8 cellular contexts compared by ENCODE assay signal in genomic region chr1:154557939-154558609, GRCh38. TPM values are rescaled to one million over a fixed set of nuclear protein-coding genes. Genes with fewer than 3 reads are reported as not detected.
DNase-seq lines count a peak whose midpoint lies in the region; ATAC-seq and TF ChIP-seq lines count a peak whose summit lies in the region.

No MANE protein-coding gene starts in this region.

- TF ChIP-seq CTCF in AG04450 (IDR thresholded peaks at IDR 0.05; ENCODE audit: low read depth, low read length), result no peak
- no peak for TF ChIP-seq CTCF in fibroblast of villous mesenchyme (IDR thresholded peaks at IDR 0.05; ENCODE audit: insufficient read depth, low read depth, low read length)

- peaks cover 38% of the 10 kb centered on the region for H3K36me3 Mint-ChIP-seq in activated T-helper 1 cell treated with anti-CD3 and anti-CD28 coated beads, Interleukin-12 subunit alpha, Interleukin-12 subunit beta, Interleukin-2, Interleukin-4 antibody, amounts not matched to agents 30 ng/mL and 10 ng/mL and 1 ng/mL, durations not matched to agents 14 hours and 24 hours and 36 hours (ENCODE audit: low read depth)

- WGBS in neuronal stem cell (ENCODE audit: extremely low coverage in 2 of 2, insufficient read length in 2 of 2, insufficient replicate concordance in 1 of 2), 2 donors, result no CpG with 5 or more reads among the region's 50 CpGs

- no peak overlapping the region for H2BK12ac ChIP-seq in neuronal stem cell (ENCODE audit: low read length)

- H3K9me3 ChIP-seq in AG04450 (ENCODE audit: control insufficient read depth, insufficient read depth, low read length) (no peaks in the 10 kb centered on the region), KOPT-K1 (ENCODE audit: insufficient read depth, low read length, poor library complexity, severe bottlenecking) (no peaks in the 10 kb centered on the region), neuronal stem cell (replicated peaks in 1 of 2; ENCODE audit: control insufficient read depth in 2 of 2, insufficient read depth in 1 of 2, low read depth in 1 of 2, low read length in 2 of 2) (no peaks in the 10 kb centered on the region)

- no peak overlapping the region for H4K91ac ChIP-seq in neuronal stem cell (ENCODE audit: low read depth, low read length, poor library complexity)

- H3K4me1 ChIP-seq in neuronal stem cell (ENCODE audit: control insufficient read depth in 2 of 2, insufficient read depth in 1 of 2, low read depth in 1 of 2, low read length in 2 of 2), result peaks cover 17% of the 10 kb centered on the region in 2 donors

- H3K18ac ChIP-seq in neuronal stem cell (ENCODE audit: low read length), result peak overlapping the region; percentile 86

- no peak for DNase-seq in AG04450 (ENCODE audit: low read depth, low spot score)
- DNase-seq in activated T-helper 1 cell treated with anti-CD3 and anti-CD28 coated beads, Interleukin-12 subunit alpha, Interleukin-12 subunit beta, Interleukin-2, Interleukin-4 antibody, amounts not matched to agents 30 ng/mL and 10 ng/mL and 1 ng/mL, durations not matched to agents 14 hours and 24 hours and 36 hours (ENCODE audit: low spot score), result peak; percentile 27
- DNase-seq in fibroblast of villous mesenchyme (ENCODE audit: low read depth), result peak; percentile 39
- DNase-seq in neuronal stem cell (ENCODE audit: low spot score), result no peak
- DNase-seq in A172 (ENCODE audit: low spot score), result no peak

- H2AK5ac ChIP-seq in neuronal stem cell (ENCODE audit: low read depth, low read length), result no peak overlapping the region

- H3K4me3 ChIP-seq in AG04450 (ENCODE audit: low read depth, low read length) (peak overlapping the region; percentile 69), fibroblast of villous mesenchyme (ENCODE audit: low read depth, low read length) (peak overlapping the region; percentile 74), neuronal stem cell (ENCODE audit: low read length in 2 of 2) (peak overlapping the region; percentile 83 to 91)

- peak overlapping the region; percentile 76 for H3K4me2 ChIP-seq in neuronal stem cell (ENCODE audit: insufficient read depth, low read length, poor library complexity, severe bottlenecking)

- H3K27ac Mint-ChIP-seq in activated T-helper 1 cell treated with anti-CD3 and anti-CD28 coated beads, Interleukin-12 subunit alpha, Interleukin-12 subunit beta, Interleukin-2, Interleukin-4 antibody, amounts not matched to agents 30 ng/mL and 10 ng/mL and 1 ng/mL, durations not matched to agents 14 hours and 24 hours and 36 hours, result peak overlapping the region; percentile 92

- no peaks in the 10 kb centered on the region for H3K27me3 Mint-ChIP-seq in activated T-helper 1 cell treated with anti-CD3 and anti-CD28 coated beads, Interleukin-12 subunit alpha, Interleukin-12 subunit beta, Interleukin-2, Interleukin-4 antibody, amounts not matched to agents 30 ng/mL and 10 ng/mL and 1 ng/mL, durations not matched to agents 14 hours and 24 hours and 36 hours (ENCODE audit: insufficient read depth)

- peaks cover 55% of the 10 kb centered on the region for H3K4me1 Mint-ChIP-seq in activated T-helper 1 cell treated with anti-CD3 and anti-CD28 coated beads, Interleukin-12 subunit alpha, Interleukin-12 subunit beta, Interleukin-2, Interleukin-4 antibody, amounts not matched to agents 30 ng/mL and 10 ng/mL and 1 ng/mL, durations not matched to agents 14 hours and 24 hours and 36 hours (ENCODE audit: low read depth)

- peak; percentile 9 for ATAC-seq in GM19455 (IDR thresholded peaks at IDR 0.05; ENCODE audit: unreplicated experiment)
- no peak for ATAC-seq in HG03378 (IDR thresholded peaks at IDR 0.05; ENCODE audit: unreplicated experiment)

- H2BK15ac ChIP-seq in neuronal stem cell (ENCODE audit: low read length), result no peak overlapping the region

- H2AFZ ChIP-seq in neuronal stem cell (ENCODE audit: low read length), result peak overlapping the region; percentile 95

- peak overlapping the region; percentile 62 for H3K23ac ChIP-seq in neuronal stem cell (ENCODE audit: low read depth, low read length, poor library complexity)

- intact Hi-C loops in activated T-helper 1 cell treated with anti-CD3 and anti-CD28 coated beads, Interleukin-12 subunit alpha, Interleukin-12 subunit beta, Interleukin-2, Interleukin-4 antibody, amounts not matched to agents 30 ng/mL and 10 ng/mL and 1 ng/mL, durations not matched to agents 14 hours and 24 hours and 36 hours (cut with micrococcal nuclease), result loop anchor here (1.0 to 5.0 kb wide), 11 partner anchors 69 to 527 kb away; partner anchors contain the start of genes CKS1B, EFNA4, FLAD1 and IL6R

- no peak overlapping the region for H4K8ac ChIP-seq in neuronal stem cell (ENCODE audit: low read depth, low read length)

- no peak overlapping the region for H2BK120ac ChIP-seq in neuronal stem cell (ENCODE audit: low read depth, low read length)

- H3K27ac ChIP-seq in AG04450 (ENCODE audit: low read depth, low read length) (no peak overlapping the region), KOPT-K1 (ENCODE audit: low read depth, low read length, poor library complexity, severe bottlenecking) (peak overlapping the region; percentile 74), neuronal stem cell (replicated peaks; ENCODE audit: low read length) (no peak overlapping the region)

- H2BK5ac ChIP-seq in neuronal stem cell (ENCODE audit: low read length), result no peak overlapping the region

- CTCF ChIA-PET in AG04450 (lab: Charles Lee), result interaction anchor here (0.6 kb wide), 2 partner anchors 113 to 206 kb away, joined by 3 to 6 read pairs; no protein-coding TSS in a partner anchor

- H3K79me1 ChIP-seq in neuronal stem cell (ENCODE audit: low read depth, low read length), result peaks cover 4% of the 10 kb centered on the region

- H3K27me3 ChIP-seq in AG04450 (ENCODE audit: control insufficient read depth, insufficient read depth, low read length) (no peaks in the 10 kb centered on the region), neuronal stem cell (ENCODE audit: control insufficient read depth in 3 of 3, insufficient read depth in 3 of 3, low read depth in 1 of 3, low read length in 3 of 3) (no peaks in the 10 kb centered on the region)

- H3K4me3 Mint-ChIP-seq in activated T-helper 1 cell treated with anti-CD3 and anti-CD28 coated beads, Interleukin-12 subunit alpha, Interleukin-12 subunit beta, Interleukin-2, Interleukin-4 antibody, amounts not matched to agents 30 ng/mL and 10 ng/mL and 1 ng/mL, durations not matched to agents 14 hours and 24 hours and 36 hours, result peak overlapping the region; percentile 96

- H3K4ac ChIP-seq in neuronal stem cell (ENCODE audit: low read length), result peak overlapping the region; percentile 10

- H3K36me3 ChIP-seq in KOPT-K1 (ENCODE audit: insufficient read depth, low read length) (peaks cover 36% of the 10 kb centered on the region), neuronal stem cell (replicated peaks in 1 of 2; ENCODE audit: control insufficient read depth in 2 of 2, insufficient read depth in 2 of 2, low read length in 2 of 2) (peaks cover 25 to 37% of the 10 kb centered on the region in 2 donors)

- no peaks in the 10 kb centered on the region for H3K9me3 Mint-ChIP-seq in activated T-helper 1 cell treated with anti-CD3 and anti-CD28 coated beads, Interleukin-12 subunit alpha, Interleukin-12 subunit beta, Interleukin-2, Interleukin-4 antibody, amounts not matched to agents 30 ng/mL and 10 ng/mL and 1 ng/mL, durations not matched to agents 14 hours and 24 hours and 36 hours

- POLR2A ChIA-PET in AG04450 (lab: Yijun Ruan, JAX), result interaction anchor here (0.7 kb wide), 1 partner anchor 459 kb away, joined by 3 read pairs; no protein-coding TSS in a partner anchor

- no peak overlapping the region for H3K14ac ChIP-seq in neuronal stem cell (ENCODE audit: low read length)

- H3K9ac ChIP-seq in neuronal stem cell (ENCODE audit: low read depth, low read length, poor library complexity), result peak overlapping the region; percentile 90

RNA-seq across cellular contexts. Expression of gene UBE2Q1, which starts 0.4 kb away (rescaled TPM):
- 16.9 and 17.6 TPM in 2 replicates for polyA plus RNA-seq in AG04450 (2011; rRNA removed)
- 12.8 and 13.1 TPM in 2 replicates for polyA minus RNA-seq in AG04450 (2011; rRNA and poly(A)+ RNA removed)
- total RNA-seq in activated T-helper 1 cell treated with anti-CD3 and anti-CD28 coated beads, Interleukin-12 subunit alpha, Interleukin-12 subunit beta, Interleukin-2, Interleukin-4 antibody, amounts not matched to agents 30 ng/mL and 10 ng/mL and 1 ng/mL, durations not matched to agents 14 hours and 24 hours and 36 hours, result 93.3 and 106 TPM in 2 replicates
- total RNA-seq in fibroblast of villous mesenchyme, result 24.8 and 36.3 TPM in 2 replicates
- 50.6 TPM for polyA plus RNA-seq in neuronal stem cell (2013, experiment 1 of 2)
- 49.4 TPM for polyA plus RNA-seq in neuronal stem cell (2013, experiment 2 of 2)
- 56.2 and 59.8 TPM in 2 replicates for total RNA-seq in A172 (2014; rRNA removed; shearing (Covaris generic))

RNA-seq across cellular contexts. Expression of gene CHRNB2, which starts 9.5 kb away (rescaled TPM):
- 0.06 TPM in 1 of 2 replicates, not detected in the other for polyA plus RNA-seq in AG04450 (2011; rRNA removed)
- polyA minus RNA-seq in AG04450 (2011; rRNA and poly(A)+ RNA removed), result 0.04 and 0.18 TPM in 2 replicates
- total RNA-seq in activated T-helper 1 cell treated with anti-CD3 and anti-CD28 coated beads, Interleukin-12 subunit alpha, Interleukin-12 subunit beta, Interleukin-2, Interleukin-4 antibody, amounts not matched to agents 30 ng/mL and 10 ng/mL and 1 ng/mL, durations not matched to agents 14 hours and 24 hours and 36 hours, result not detected in 2 replicates
- under 0.01 TPM in 1 of 2 replicates, not detected in the other for total RNA-seq in fibroblast of villous mesenchyme
- polyA plus RNA-seq in neuronal stem cell (2013, experiment 1 of 2), result 0.66 TPM
- 0.51 TPM for polyA plus RNA-seq in neuronal stem cell (2013, experiment 2 of 2)
- not detected in 2 replicates for total RNA-seq in A172 (2014; rRNA removed; shearing (Covaris generic))

RNA-seq across cellular contexts. Expression of gene ADAR, which starts 49.9 kb away (rescaled TPM):
- polyA plus RNA-seq in AG04450 (2011; rRNA removed), result 159 and 203 TPM in 2 replicates
- polyA minus RNA-seq in AG04450 (2011; rRNA and poly(A)+ RNA removed), result 327 and 358 TPM in 2 replicates
- 299 and 301 TPM in 2 replicates for total RNA-seq in activated T-helper 1 cell treated with anti-CD3 and anti-CD28 coated beads, Interleukin-12 subunit alpha, Interleukin-12 subunit beta, Interleukin-2, Interleukin-4 antibody, amounts not matched to agents 30 ng/mL and 10 ng/mL and 1 ng/mL, durations not matched to agents 14 hours and 24 hours and 36 hours
- total RNA-seq in fibroblast of villous mesenchyme, result 115 and 142 TPM in 2 replicates
- polyA plus RNA-seq in neuronal stem cell (2013, experiment 1 of 2), result 63.7 TPM
- 66.8 TPM for polyA plus RNA-seq in neuronal stem cell (2013, experiment 2 of 2)
- total RNA-seq in A172 (2014; rRNA removed; shearing (Covaris generic)), result 110 and 119 TPM in 2 replicates

RNA-seq across cellular contexts. Expression of gene SHE, which starts 55.9 kb away (rescaled TPM):
- not detected in 2 replicates for polyA plus RNA-seq in AG04450 (2011; rRNA removed)
- polyA minus RNA-seq in AG04450 (2011; rRNA and poly(A)+ RNA removed), result not detected in 2 replicates
- not detected in 2 replicates for total RNA-seq in activated T-helper 1 cell treated with anti-CD3 and anti-CD28 coated beads, Interleukin-12 subunit alpha, Interleukin-12 subunit beta, Interleukin-2, Interleukin-4 antibody, amounts not matched to agents 30 ng/mL and 10 ng/mL and 1 ng/mL, durations not matched to agents 14 hours and 24 hours and 36 hours
- not detected in 2 replicates for total RNA-seq in fibroblast of villous mesenchyme
- 0.10 TPM for polyA plus RNA-seq in neuronal stem cell (2013, experiment 1 of 2)
- 0.03 TPM for polyA plus RNA-seq in neuronal stem cell (2013, experiment 2 of 2)
- not detected in 2 replicates for total RNA-seq in A172 (2014; rRNA removed; shearing (Covaris generic))

RNA-seq across cellular contexts. Expression of gene TDRD10, which starts 56.1 kb away (rescaled TPM):
- not detected in 2 replicates for polyA plus RNA-seq in AG04450 (2011; rRNA removed)
- polyA minus RNA-seq in AG04450 (2011; rRNA and poly(A)+ RNA removed), result not detected in 2 replicates
- total RNA-seq in activated T-helper 1 cell treated with anti-CD3 and anti-CD28 coated beads, Interleukin-12 subunit alpha, Interleukin-12 subunit beta, Interleukin-2, Interleukin-4 antibody, amounts not matched to agents 30 ng/mL and 10 ng/mL and 1 ng/mL, durations not matched to agents 14 hours and 24 hours and 36 hours, result not detected in 2 replicates
- total RNA-seq in fibroblast of villous mesenchyme, result not detected in 2 replicates
- not detected for polyA plus RNA-seq in neuronal stem cell (2013, experiment 1 of 2)
- not detected for polyA plus RNA-seq in neuronal stem cell (2013, experiment 2 of 2)
- not detected in 2 replicates for total RNA-seq in A172 (2014; rRNA removed; shearing (Covaris generic))

Comparison
In these comparisons a context has a peak if more than half of its experiments do, and no peak if none do; other contexts are left out.
1. DNase-seq: peak in activated T-helper 1 cell treated with anti-CD3 and anti-CD28 coated beads, Interleukin-12 subunit alpha, Interleukin-12 subunit beta, Interleukin-2, Interleukin-4 antibody, amounts not matched to agents 30 ng/mL and 10 ng/mL and 1 ng/mL, durations not matched to agents 14 hours and 24 hours and 36 hours (single experiment) and fibroblast of villous mesenchyme (single experiment); none in AG04450 (single experiment), neuronal stem cell (single experiment) and A172 (single experiment).
2. Peak in every context shown above with its lines, with median percentiles within 50 percentile points of each other: H3K4me3 ChIP-seq.